ENCODE assay signal across 8 cellular contexts in the genomic region with DNA sequence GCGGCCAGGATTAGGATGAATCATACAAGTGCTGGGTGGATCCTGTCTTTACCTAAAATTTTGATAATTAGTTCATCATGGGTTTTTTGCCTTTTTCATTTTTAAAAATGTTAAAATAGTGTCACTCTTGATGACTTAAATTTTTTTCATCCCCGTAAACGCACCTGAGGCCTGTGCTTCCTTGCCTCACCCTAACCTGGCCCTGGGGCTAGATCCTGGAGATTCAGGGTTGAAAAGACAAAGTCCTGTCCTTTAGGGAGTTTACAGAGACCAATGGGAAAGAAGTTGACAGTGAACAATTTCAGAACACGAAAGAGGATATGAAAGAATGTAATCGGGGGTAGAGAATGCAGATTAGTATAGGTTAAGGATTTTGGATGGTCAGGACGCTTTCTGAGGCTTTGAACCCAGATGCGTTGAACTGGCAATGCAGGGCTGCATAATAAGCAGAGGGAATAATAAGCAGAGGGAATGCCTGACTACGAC. TPM values are rescaled to one million over a fixed set of nuclear protein-coding genes. Genes with fewer than 3 reads are reported as not detected.
A peak's percentile ranks its signal among the peaks of the same experiment; 100 is the strongest.
DNase-seq lines count a peak whose midpoint lies in the region; ATAC-seq and TF ChIP-seq lines count a peak whose summit lies in the region.

No MANE protein-coding gene starts in this region.

- CTCF ChIA-PET in activated B cell treated with CpG ODN at 0.5 μM for 24 hours (lab: Charles Lee), result no interaction called here

- H3K9ac ChIP-seq in DND-41 (ENCODE audit: low read depth, low read length), result peak overlapping the region; percentile 100

- DNase-seq in DND-41 (no peak), activated B cell treated with CpG ODN at 0.5 μM for 24 hours (no peak), immature natural killer cell (no peak), tibial nerve (ENCODE audit: low spot score in 2 of 2) (no peak), NCI-H2029 treated with DMSO at 0.1 percent for 48 hours (lab: John Stamatoyannopoulos, UW) (no peak), T1000 (lab: John Stamatoyannopoulos, UW) (no peak)

- H4K20me1 ChIP-seq in DND-41 (ENCODE audit: insufficient read depth, low read length), result peaks cover 28% of the 10 kb centered on the region

- H3K27ac Mint-ChIP-seq in activated B cell treated with CpG ODN at 0.5 μM for 24 hours, result peak overlapping the region; percentile 100
- peak overlapping the region; percentile 89 to 100 (median 98) for H3K27ac Mint-ChIP-seq in immature natural killer cell

- H3K4me1 Mint-ChIP-seq in activated B cell treated with CpG ODN at 0.5 μM for 24 hours (peaks cover 38% of the 10 kb centered on the region), immature natural killer cell (peaks cover 33 to 44% of the 10 kb centered on the region in 2 donors)

- H3K27ac ChIP-seq in DND-41 (ENCODE audit: low read length) (peak overlapping the region; percentile 100), tibial nerve (peak overlapping the region; percentile 83 to 95 (median 90))

- 2 to 4% methylated on average over 8 of the region's 8 CpGs for WGBS in tibial nerve, 2 donors

- TF ChIP-seq CTCF in DND-41 (IDR thresholded peaks at IDR 0.05; ENCODE audit: borderline replicate concordance, extremely low read depth, low read length, poor library complexity, severe bottlenecking) (no peak), activated B cell treated with CpG ODN at 0.5 μM for 24 hours (IDR thresholded peaks at IDR 0.05) (no peak), tibial nerve (IDR thresholded peaks at IDR 0.05) (no peak)

- H3K4me1 ChIP-seq in DND-41 (ENCODE audit: insufficient read depth, low read length), result peaks cover 42% of the 10 kb centered on the region
- peaks cover 0 to 28% (median 25%) of the 10 kb centered on the region in 4 donors for H3K4me1 ChIP-seq in tibial nerve

- H3K79me2 ChIP-seq in DND-41 (ENCODE audit: insufficient read depth, low read length), result peaks cover 79% of the 10 kb centered on the region

- H3K9me3 ChIP-seq in DND-41 (ENCODE audit: insufficient read depth, low read length, severe bottlenecking), result no peaks in the 10 kb centered on the region
- no peaks in the 10 kb centered on the region for H3K9me3 ChIP-seq in tibial nerve

- no peak for TF ChIP-seq EP300 in tibial nerve (IDR thresholded peaks at IDR 0.05)

- intact Hi-C loops in activated B cell treated with CpG ODN at 0.5 μM for 24 hours (cut with micrococcal nuclease), result loop anchor here (2.0 to 10.0 kb wide), 3 partner anchors 682 to 1748 kb away; a partner anchor contains a TSS

- H3K36me3 Mint-ChIP-seq in activated B cell treated with CpG ODN at 0.5 μM for 24 hours (ENCODE audit: low read depth) (peaks cover 14% of the 10 kb centered on the region), immature natural killer cell (peaks cover 0 to 4% (median 0%) of the 10 kb centered on the region in 3 donors)

- H3K36me3 ChIP-seq in DND-41 (ENCODE audit: insufficient read depth, low read length) (peaks cover 41% of the 10 kb centered on the region), tibial nerve (peaks cover 0 to 8% (median 0%) of the 10 kb centered on the region in 3 donors)

- H3K4me3 Mint-ChIP-seq in activated B cell treated with CpG ODN at 0.5 μM for 24 hours (peak overlapping the region; percentile 100), immature natural killer cell (peak overlapping the region; percentile 96 to 99 (median 99))

- POLR2A ChIA-PET in activated B cell treated with CpG ODN at 0.5 μM for 24 hours (lab: Charles Lee), result interaction anchor here (1.0 to 2.1 kb wide), 2 partner anchors 13 to 18 kb away, joined by 4 to 26 read pairs; a partner anchor contains a TSS

- peak overlapping the region; percentile 22; the same call in 1 of the 2 replicates for H2AFZ ChIP-seq in DND-41 (ENCODE audit: low read depth, low read length)

- H3K9me3 Mint-ChIP-seq in activated B cell treated with CpG ODN at 0.5 μM for 24 hours, result no peaks in the 10 kb centered on the region
- H3K9me3 Mint-ChIP-seq in immature natural killer cell, result no peaks in the 10 kb centered on the region

- H3K27me3 ChIP-seq in DND-41 (ENCODE audit: insufficient read depth, low read length, poor library complexity) (no peaks in the 10 kb centered on the region), tibial nerve (no peaks in the 10 kb centered on the region)

- H3K4me2 ChIP-seq in DND-41 (ENCODE audit: insufficient read depth, low read length), result peak overlapping the region; percentile 63

- H3K4me3 ChIP-seq in DND-41 (ENCODE audit: low read depth in 1 of 2, low read length in 2 of 2), result peak overlapping the region; percentile 79 to 94; a peak in 3 of 4 replicates
- H3K4me3 ChIP-seq in tibial nerve, result peak overlapping the region; percentile 52 to 87 (median 70)

- TF ChIP-seq POLR2A in tibial nerve (IDR thresholded peaks at IDR 0.05), result no peak

- ATAC-seq in DND-41 (ENCODE audit: insufficient read depth, low read depth) (no peak), GM19351 (IDR thresholded peaks at IDR 0.05; ENCODE audit: unreplicated experiment) (peak; percentile 26), HG03432 (IDR thresholded peaks at IDR 0.05; ENCODE audit: unreplicated experiment) (peak; percentile 29), activated B cell treated with CpG ODN at 0.5 μM for 24 hours (ENCODE audit: low read depth) (no peak)

- H3K27me3 Mint-ChIP-seq in activated B cell treated with CpG ODN at 0.5 μM for 24 hours (no peaks in the 10 kb centered on the region), immature natural killer cell (ENCODE audit: low read depth in 3 of 3) (peaks cover 11 to 13% (median 12%) of the 10 kb centered on the region in 3 donors)

RNA-seq across cellular contexts. Expression of a gene that starts 1.6 kb away (rescaled TPM):
- total RNA-seq in activated B cell treated with CpG ODN at 0.5 μM for 24 hours, result 11.9 and 13.3 TPM in 2 replicates
- polyA plus RNA-seq in immature natural killer cell, result 1 to 10 TPM; 3.4 to 10.0 (median 5.7) TPM
- 1 to 10 TPM in 3 of 4 donors, under 1 TPM in 1; 0.66 to 3.9 (median 1.8) TPM for total RNA-seq in tibial nerve

RNA-seq across cellular contexts. Expression of a gene that starts 18.1 kb away (rescaled TPM):
- total RNA-seq in activated B cell treated with CpG ODN at 0.5 μM for 24 hours (20.7 and 21.3 TPM in 2 replicates), tibial nerve (10 to 100 TPM; 10.6 to 22.3 (median 12.4) TPM)
- 10 to 100 TPM; 10.4 to 17.6 (median 16.4) TPM for polyA plus RNA-seq in immature natural killer cell

Comparison
In these comparisons a context has a peak if more than half of its experiments do, and no peak if none do; other contexts are left out.
1. ATAC-seq: peak in GM19351 (single experiment) and HG03432 (single experiment); none in DND-41 (single experiment) and activated B cell treated with CpG ODN at 0.5 μM for 24 hours (single experiment).